In the genomic region with DNA sequence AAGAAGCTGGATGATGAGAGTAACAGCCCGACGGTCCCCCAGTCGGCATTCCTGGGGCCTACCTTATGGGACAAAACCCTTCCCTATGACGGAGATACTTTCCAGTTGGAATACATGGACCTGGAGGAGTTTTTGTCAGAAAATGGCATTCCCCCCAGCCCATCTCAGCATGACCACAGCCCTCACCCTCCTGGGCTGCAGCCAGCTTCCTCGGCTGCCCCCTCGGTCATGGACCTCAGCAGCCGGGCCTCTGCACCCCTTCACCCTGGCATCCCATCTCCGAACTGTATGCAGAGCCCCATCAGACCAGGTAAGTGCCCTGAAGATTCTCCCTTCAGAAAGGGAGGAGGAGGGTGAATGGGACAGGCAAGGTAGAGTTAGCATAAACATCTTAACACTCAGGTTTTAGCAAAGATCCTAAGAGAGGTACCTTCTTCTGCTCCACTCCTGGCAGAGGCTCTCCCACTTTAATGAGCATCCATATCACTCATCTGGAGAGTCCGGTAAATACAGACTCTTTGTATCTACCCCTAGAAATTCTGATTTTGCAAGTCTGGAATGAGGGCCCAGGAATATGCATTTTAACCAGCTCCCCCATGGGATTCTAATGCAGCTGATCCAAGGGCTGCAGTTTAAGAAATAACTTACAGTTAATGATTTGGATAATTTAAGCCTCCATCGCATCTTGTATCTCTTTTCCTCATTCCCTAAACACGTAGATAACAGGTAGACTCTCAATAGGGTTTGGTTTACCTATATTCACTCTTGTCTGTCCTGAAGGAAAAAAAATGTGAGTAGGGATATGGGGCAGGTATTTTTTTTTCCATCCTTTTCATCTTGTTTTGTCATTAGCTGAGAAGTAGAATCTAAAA, we compare ENCODE assay signal across 1 cellular context.
TF ChIP-seq lines count a peak whose summit lies in the region.

No MANE protein-coding gene starts in this region.

TF ChIP-seq in HepG2, 621 proteins besides CTCF, POLR2A, EP300 and RAD21 (continued from another document and continues in another):
- TF ChIP-seq, protein P1, sequence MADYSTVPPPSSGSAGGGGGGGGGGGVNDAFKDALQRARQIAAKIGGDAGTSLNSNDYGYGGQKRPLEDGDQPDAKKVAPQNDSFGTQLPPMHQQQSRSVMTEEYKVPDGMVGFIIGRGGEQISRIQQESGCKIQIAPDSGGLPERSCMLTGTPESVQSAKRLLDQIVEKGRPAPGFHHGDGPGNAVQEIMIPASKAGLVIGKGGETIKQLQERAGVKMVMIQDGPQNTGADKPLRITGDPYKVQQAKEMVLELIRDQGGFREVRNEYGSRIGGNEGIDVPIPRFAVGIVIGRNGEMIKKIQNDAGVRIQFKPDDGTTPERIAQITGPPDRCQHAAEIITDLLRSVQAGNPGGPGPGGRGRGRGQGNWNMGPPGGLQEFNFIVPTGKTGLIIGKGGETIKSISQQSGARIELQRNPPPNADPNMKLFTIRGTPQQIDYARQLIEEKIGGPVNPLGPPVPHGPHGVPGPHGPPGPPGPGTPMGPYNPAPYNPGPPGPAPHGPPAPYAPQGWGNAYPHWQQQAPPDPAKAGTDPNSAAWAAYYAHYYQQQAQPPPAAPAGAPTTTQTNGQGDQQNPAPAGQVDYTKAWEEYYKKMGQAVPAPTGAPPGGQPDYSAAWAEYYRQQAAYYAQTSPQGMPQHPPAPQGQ (CRISPR knock-in tag; IDR thresholded peaks at IDR 0.05; ENCODE audit: borderline replicate concordance) = no peak
- TF ChIP-seq MIXL1 (CRISPR knock-in tag; IDR thresholded peaks at IDR 0.05) (no peak), ZNF777 (CRISPR knock-in tag; IDR thresholded peaks at IDR 0.05) (0 out of 2 replicates have a peak, but pooled peaks have one; percentile 40), ZNF781 (CRISPR knock-in tag; IDR thresholded peaks at IDR 0.05; ENCODE audit: borderline replicate concordance, not compliant biosample characterization) (peak; percentile 62), ESRRA (CRISPR knock-in tag; IDR thresholded peaks at IDR 0.05; ENCODE audit: low read depth) (no peak), KDM5A (IDR thresholded peaks at IDR 0.05; ENCODE audit: borderline replicate concordance, low read length) (peak; percentile 55; the same call in 1 of the 2 replicates), SIX1 (CRISPR knock-in tag; IDR thresholded peaks at IDR 0.05; ENCODE audit: borderline replicate concordance) (no peak), ZNF350 (CRISPR knock-in tag; IDR thresholded peaks at IDR 0.05; ENCODE audit: borderline replicate concordance, low read depth) (peak; percentile 58; the same call in 1 of the 2 replicates), HCFC1 (IDR thresholded peaks at IDR 0.05; ENCODE audit: low read depth, low read length) (no peak), SATB2 (CRISPR knock-in tag; IDR thresholded peaks at IDR 0.05) (0 out of 2 replicates have a peak, but pooled peaks have one; percentile 14), GATAD1 (CRISPR knock-in tag; IDR thresholded peaks at IDR 0.05) (no peak), NCOA2 (CRISPR knock-in tag; IDR thresholded peaks at IDR 0.05) (no peak; the same call in 1 of the 2 replicates), ZNF205 (CRISPR knock-in tag; IDR thresholded peaks at IDR 0.05) (no peak), HMG20B (CRISPR knock-in tag; conservative IDR thresholded peaks at IDR 0.05) (no peak), SMAD3 (CRISPR knock-in tag; IDR thresholded peaks at IDR 0.05) (0 out of 2 replicates have a peak, but pooled peaks have one; percentile 8), ZNF335 (CRISPR knock-in tag; IDR thresholded peaks at IDR 0.05) (no peak), ZFP36 (IDR thresholded peaks at IDR 0.05; ENCODE audit: borderline replicate concordance, low read depth, low read length, partially characterized antibody) (no peak), ZNF850 (CRISPR knock-in tag; conservative IDR thresholded peaks at IDR 0.05) (no peak), ZNF670 (CRISPR knock-in tag; IDR thresholded peaks at IDR 0.05; ENCODE audit: borderline replicate concordance) (no peak), AHR (CRISPR knock-in tag; IDR thresholded peaks at IDR 0.05) (no peak), ZBTB1 (CRISPR knock-in tag; IDR thresholded peaks at IDR 0.05; ENCODE audit: borderline replicate concordance) (no peak), ZNF569 (CRISPR knock-in tag; IDR thresholded peaks at IDR 0.05; ENCODE audit: borderline replicate concordance) (no peak), ZNF329 (CRISPR knock-in tag; IDR thresholded peaks at IDR 0.05; ENCODE audit: low read depth) (peak; percentile 73; the same call in 1 of the 2 replicates), XBP1 (CRISPR knock-in tag; IDR thresholded peaks at IDR 0.05) (no peak), XRCC5 (optimal IDR thresholded peaks at IDR 0.05; ENCODE audit: low read length) (peak; percentile 55), TBL1XR1 (IDR thresholded peaks at IDR 0.05; ENCODE audit: borderline replicate concordance, low read length, partially characterized antibody) (no peak)
- TF ChIP-seq, protein P2, sequence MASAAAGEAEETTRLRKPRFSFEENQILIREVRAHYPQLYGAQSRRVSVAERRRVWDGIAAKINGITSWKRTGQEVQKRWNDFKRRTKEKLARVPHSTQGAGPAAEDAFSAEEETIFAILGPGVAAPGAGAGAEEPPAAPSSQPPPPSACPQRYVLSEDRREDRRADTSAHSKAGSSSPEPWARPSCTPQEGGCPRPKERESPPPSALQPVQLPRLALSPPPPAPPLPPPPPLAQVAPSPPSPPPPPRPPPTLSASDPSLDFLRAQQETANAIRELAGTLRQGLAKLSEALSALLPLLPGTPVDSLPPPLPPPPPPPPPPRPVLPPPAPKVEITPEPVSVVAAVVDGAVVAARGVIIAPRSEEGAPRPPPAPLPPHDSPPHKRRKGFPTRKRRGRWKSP (CRISPR knock-in tag; IDR thresholded peaks at IDR 0.05) = peak; percentile 64
- TF ChIP-seq, protein P3, sequence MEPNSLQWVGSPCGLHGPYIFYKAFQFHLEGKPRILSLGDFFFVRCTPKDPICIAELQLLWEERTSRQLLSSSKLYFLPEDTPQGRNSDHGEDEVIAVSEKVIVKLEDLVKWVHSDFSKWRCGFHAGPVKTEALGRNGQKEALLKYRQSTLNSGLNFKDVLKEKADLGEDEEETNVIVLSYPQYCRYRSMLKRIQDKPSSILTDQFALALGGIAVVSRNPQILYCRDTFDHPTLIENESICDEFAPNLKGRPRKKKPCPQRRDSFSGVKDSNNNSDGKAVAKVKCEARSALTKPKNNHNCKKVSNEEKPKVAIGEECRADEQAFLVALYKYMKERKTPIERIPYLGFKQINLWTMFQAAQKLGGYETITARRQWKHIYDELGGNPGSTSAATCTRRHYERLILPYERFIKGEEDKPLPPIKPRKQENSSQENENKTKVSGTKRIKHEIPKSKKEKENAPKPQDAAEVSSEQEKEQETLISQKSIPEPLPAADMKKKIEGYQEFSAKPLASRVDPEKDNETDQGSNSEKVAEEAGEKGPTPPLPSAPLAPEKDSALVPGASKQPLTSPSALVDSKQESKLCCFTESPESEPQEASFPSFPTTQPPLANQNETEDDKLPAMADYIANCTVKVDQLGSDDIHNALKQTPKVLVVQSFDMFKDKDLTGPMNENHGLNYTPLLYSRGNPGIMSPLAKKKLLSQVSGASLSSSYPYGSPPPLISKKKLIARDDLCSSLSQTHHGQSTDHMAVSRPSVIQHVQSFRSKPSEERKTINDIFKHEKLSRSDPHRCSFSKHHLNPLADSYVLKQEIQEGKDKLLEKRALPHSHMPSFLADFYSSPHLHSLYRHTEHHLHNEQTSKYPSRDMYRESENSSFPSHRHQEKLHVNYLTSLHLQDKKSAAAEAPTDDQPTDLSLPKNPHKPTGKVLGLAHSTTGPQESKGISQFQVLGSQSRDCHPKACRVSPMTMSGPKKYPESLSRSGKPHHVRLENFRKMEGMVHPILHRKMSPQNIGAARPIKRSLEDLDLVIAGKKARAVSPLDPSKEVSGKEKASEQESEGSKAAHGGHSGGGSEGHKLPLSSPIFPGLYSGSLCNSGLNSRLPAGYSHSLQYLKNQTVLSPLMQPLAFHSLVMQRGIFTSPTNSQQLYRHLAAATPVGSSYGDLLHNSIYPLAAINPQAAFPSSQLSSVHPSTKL (CRISPR knock-in tag; IDR thresholded peaks at IDR 0.05) = no peak
- TF ChIP-seq, protein P4, sequence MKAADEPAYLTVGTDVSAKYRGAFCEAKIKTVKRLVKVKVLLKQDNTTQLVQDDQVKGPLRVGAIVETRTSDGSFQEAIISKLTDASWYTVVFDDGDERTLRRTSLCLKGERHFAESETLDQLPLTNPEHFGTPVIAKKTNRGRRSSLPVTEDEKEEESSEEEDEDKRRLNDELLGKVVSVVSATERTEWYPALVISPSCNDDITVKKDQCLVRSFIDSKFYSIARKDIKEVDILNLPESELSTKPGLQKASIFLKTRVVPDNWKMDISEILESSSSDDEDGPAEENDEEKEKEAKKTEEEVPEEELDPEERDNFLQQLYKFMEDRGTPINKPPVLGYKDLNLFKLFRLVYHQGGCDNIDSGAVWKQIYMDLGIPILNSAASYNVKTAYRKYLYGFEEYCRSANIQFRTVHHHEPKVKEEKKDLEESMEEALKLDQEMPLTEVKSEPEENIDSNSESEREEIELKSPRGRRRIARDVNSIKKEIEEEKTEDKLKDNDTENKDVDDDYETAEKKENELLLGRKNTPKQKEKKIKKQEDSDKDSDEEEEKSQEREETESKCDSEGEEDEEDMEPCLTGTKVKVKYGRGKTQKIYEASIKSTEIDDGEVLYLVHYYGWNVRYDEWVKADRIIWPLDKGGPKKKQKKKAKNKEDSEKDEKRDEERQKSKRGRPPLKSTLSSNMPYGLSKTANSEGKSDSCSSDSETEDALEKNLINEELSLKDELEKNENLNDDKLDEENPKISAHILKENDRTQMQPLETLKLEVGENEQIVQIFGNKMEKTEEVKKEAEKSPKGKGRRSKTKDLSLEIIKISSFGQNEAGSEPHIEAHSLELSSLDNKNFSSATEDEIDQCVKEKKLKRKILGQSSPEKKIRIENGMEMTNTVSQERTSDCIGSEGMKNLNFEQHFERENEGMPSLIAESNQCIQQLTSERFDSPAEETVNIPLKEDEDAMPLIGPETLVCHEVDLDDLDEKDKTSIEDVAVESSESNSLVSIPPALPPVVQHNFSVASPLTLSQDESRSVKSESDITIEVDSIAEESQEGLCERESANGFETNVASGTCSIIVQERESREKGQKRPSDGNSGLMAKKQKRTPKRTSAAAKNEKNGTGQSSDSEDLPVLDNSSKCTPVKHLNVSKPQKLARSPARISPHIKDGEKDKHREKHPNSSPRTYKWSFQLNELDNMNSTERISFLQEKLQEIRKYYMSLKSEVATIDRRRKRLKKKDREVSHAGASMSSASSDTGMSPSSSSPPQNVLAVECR (CRISPR knock-in tag; IDR thresholded peaks at IDR 0.05; ENCODE audit: borderline replicate concordance) = peak; percentile 48; the same call in 1 of the 2 replicates
- TF ChIP-seq, protein P5, sequence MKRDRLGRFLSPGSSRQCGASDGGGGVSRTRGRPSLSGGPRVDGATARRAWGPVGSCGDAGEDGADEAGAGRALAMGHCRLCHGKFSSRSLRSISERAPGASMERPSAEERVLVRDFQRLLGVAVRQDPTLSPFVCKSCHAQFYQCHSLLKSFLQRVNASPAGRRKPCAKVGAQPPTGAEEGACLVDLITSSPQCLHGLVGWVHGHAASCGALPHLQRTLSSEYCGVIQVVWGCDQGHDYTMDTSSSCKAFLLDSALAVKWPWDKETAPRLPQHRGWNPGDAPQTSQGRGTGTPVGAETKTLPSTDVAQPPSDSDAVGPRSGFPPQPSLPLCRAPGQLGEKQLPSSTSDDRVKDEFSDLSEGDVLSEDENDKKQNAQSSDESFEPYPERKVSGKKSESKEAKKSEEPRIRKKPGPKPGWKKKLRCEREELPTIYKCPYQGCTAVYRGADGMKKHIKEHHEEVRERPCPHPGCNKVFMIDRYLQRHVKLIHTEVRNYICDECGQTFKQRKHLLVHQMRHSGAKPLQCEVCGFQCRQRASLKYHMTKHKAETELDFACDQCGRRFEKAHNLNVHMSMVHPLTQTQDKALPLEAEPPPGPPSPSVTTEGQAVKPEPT (CRISPR knock-in tag; IDR thresholded peaks at IDR 0.05; ENCODE audit: low read depth) = 0 out of 2 replicates have a peak, but pooled peaks have one; percentile 38
- TF ChIP-seq, protein P6, sequence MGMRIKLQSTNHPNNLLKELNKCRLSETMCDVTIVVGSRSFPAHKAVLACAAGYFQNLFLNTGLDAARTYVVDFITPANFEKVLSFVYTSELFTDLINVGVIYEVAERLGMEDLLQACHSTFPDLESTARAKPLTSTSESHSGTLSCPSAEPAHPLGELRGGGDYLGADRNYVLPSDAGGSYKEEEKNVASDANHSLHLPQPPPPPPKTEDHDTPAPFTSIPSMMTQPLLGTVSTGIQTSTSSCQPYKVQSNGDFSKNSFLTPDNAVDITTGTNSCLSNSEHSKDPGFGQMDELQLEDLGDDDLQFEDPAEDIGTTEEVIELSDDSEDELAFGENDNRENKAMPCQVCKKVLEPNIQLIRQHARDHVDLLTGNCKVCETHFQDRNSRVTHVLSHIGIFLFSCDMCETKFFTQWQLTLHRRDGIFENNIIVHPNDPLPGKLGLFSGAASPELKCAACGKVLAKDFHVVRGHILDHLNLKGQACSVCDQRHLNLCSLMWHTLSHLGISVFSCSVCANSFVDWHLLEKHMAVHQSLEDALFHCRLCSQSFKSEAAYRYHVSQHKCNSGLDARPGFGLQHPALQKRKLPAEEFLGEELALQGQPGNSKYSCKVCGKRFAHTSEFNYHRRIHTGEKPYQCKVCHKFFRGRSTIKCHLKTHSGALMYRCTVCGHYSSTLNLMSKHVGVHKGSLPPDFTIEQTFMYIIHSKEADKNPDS (CRISPR knock-in tag; IDR thresholded peaks at IDR 0.05) = no peak
- TF ChIP-seq, protein P7, sequence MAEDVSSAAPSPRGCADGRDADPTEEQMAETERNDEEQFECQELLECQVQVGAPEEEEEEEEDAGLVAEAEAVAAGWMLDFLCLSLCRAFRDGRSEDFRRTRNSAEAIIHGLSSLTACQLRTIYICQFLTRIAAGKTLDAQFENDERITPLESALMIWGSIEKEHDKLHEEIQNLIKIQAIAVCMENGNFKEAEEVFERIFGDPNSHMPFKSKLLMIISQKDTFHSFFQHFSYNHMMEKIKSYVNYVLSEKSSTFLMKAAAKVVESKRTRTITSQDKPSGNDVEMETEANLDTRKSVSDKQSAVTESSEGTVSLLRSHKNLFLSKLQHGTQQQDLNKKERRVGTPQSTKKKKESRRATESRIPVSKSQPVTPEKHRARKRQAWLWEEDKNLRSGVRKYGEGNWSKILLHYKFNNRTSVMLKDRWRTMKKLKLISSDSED (CRISPR knock-in tag; IDR thresholded peaks at IDR 0.05) = no peak
- TF ChIP-seq, protein P8, sequence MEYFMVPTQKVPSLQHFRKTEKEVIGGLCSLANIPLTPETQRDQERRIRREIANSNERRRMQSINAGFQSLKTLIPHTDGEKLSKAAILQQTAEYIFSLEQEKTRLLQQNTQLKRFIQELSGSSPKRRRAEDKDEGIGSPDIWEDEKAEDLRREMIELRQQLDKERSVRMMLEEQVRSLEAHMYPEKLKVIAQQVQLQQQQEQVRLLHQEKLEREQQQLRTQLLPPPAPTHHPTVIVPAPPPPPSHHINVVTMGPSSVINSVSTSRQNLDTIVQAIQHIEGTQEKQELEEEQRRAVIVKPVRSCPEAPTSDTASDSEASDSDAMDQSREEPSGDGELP (IDR thresholded peaks at IDR 0.05; ENCODE audit: borderline replicate concordance, low read depth) = no peak
- TF ChIP-seq, protein P9, sequence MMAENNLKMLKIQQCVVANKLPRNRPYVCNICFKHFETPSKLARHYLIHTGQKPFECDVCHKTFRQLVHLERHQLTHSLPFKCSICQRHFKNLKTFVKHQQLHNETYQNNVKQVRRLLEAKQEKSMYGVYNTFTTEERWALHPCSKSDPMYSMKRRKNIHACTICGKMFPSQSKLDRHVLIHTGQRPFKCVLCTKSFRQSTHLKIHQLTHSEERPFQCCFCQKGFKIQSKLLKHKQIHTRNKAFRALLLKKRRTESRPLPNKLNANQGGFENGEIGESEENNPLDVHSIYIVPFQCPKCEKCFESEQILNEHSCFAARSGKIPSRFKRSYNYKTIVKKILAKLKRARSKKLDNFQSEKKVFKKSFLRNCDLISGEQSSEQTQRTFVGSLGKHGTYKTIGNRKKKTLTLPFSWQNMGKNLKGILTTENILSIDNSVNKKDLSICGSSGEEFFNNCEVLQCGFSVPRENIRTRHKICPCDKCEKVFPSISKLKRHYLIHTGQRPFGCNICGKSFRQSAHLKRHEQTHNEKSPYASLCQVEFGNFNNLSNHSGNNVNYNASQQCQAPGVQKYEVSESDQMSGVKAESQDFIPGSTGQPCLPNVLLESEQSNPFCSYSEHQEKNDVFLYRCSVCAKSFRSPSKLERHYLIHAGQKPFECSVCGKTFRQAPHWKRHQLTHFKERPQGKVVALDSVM (CRISPR knock-in tag; IDR thresholded peaks at IDR 0.05) = peak; percentile 39; the same call in 1 of the 2 replicates
